1 cellular context compared by ENCODE assay signal in the genomic region with DNA sequence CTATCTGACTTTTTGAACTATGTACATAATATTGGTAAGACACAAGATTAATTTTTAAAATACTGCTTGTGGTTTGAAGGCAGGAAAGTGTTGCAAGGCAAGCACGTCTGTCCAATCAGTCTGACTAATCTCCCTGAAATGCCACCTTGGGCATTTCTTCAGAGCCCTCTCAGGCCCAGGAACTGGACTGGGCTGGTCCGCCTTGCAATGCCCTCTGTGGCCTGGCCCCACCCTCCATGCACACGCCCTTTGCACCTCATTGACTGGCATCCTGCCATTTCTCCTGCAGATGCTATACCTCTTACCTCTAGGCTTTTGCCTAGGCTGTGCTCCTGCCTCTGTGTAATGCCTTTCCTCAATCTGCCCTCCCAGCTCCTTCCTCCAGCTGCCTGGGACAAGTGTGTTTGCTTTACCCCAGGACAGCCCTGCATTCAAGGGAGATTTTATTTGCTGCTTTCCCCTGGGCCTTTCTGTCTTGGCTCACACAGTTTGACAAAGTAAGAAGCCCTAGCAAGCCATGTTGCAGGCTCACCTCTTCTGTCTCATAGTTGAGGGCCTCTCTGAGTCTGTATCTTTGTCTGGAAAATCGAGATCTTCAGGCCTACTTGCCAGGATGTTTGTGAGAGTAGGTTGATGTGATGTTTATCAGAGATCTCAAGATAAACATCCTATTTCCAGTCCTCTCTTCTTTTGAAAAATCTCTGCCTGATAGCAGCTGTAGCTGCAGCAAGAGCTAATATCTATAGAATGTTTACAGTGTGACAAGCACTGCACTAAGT.
TF ChIP-seq lines count a peak whose summit lies in the region.

No MANE protein-coding gene starts in this region.

TF ChIP-seq in H1, 55 proteins besides CTCF, POLR2A, EP300 and RAD21 (continued from another document):
- TF ChIP-seq, protein P1, sequence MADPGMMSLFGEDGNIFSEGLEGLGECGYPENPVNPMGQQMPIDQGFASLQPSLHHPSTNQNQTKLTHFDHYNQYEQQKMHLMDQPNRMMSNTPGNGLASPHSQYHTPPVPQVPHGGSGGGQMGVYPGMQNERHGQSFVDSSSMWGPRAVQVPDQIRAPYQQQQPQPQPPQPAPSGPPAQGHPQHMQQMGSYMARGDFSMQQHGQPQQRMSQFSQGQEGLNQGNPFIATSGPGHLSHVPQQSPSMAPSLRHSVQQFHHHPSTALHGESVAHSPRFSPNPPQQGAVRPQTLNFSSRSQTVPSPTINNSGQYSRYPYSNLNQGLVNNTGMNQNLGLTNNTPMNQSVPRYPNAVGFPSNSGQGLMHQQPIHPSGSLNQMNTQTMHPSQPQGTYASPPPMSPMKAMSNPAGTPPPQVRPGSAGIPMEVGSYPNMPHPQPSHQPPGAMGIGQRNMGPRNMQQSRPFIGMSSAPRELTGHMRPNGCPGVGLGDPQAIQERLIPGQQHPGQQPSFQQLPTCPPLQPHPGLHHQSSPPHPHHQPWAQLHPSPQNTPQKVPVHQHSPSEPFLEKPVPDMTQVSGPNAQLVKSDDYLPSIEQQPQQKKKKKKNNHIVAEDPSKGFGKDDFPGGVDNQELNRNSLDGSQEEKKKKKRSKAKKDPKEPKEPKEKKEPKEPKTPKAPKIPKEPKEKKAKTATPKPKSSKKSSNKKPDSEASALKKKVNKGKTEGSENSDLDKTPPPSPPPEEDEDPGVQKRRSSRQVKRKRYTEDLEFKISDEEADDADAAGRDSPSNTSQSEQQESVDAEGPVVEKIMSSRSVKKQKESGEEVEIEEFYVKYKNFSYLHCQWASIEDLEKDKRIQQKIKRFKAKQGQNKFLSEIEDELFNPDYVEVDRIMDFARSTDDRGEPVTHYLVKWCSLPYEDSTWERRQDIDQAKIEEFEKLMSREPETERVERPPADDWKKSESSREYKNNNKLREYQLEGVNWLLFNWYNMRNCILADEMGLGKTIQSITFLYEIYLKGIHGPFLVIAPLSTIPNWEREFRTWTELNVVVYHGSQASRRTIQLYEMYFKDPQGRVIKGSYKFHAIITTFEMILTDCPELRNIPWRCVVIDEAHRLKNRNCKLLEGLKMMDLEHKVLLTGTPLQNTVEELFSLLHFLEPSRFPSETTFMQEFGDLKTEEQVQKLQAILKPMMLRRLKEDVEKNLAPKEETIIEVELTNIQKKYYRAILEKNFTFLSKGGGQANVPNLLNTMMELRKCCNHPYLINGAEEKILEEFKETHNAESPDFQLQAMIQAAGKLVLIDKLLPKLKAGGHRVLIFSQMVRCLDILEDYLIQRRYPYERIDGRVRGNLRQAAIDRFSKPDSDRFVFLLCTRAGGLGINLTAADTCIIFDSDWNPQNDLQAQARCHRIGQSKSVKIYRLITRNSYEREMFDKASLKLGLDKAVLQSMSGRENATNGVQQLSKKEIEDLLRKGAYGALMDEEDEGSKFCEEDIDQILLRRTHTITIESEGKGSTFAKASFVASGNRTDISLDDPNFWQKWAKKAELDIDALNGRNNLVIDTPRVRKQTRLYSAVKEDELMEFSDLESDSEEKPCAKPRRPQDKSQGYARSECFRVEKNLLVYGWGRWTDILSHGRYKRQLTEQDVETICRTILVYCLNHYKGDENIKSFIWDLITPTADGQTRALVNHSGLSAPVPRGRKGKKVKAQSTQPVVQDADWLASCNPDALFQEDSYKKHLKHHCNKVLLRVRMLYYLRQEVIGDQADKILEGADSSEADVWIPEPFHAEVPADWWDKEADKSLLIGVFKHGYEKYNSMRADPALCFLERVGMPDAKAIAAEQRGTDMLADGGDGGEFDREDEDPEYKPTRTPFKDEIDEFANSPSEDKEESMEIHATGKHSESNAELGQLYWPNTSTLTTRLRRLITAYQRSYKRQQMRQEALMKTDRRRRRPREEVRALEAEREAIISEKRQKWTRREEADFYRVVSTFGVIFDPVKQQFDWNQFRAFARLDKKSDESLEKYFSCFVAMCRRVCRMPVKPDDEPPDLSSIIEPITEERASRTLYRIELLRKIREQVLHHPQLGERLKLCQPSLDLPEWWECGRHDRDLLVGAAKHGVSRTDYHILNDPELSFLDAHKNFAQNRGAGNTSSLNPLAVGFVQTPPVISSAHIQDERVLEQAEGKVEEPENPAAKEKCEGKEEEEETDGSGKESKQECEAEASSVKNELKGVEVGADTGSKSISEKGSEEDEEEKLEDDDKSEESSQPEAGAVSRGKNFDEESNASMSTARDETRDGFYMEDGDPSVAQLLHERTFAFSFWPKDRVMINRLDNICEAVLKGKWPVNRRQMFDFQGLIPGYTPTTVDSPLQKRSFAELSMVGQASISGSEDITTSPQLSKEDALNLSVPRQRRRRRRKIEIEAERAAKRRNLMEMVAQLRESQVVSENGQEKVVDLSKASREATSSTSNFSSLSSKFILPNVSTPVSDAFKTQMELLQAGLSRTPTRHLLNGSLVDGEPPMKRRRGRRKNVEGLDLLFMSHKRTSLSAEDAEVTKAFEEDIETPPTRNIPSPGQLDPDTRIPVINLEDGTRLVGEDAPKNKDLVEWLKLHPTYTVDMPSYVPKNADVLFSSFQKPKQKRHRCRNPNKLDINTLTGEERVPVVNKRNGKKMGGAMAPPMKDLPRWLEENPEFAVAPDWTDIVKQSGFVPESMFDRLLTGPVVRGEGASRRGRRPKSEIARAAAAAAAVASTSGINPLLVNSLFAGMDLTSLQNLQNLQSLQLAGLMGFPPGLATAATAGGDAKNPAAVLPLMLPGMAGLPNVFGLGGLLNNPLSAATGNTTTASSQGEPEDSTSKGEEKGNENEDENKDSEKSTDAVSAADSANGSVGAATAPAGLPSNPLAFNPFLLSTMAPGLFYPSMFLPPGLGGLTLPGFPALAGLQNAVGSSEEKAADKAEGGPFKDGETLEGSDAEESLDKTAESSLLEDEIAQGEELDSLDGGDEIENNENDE (IDR thresholded peaks at IDR 0.05; ENCODE audit: insufficient replicate concordance, low read length) = no peak
- no peak for TF ChIP-seq BRCA1 (IDR thresholded peaks at IDR 0.05; ENCODE audit: low read depth, low read length)
- no peak for TF ChIP-seq RBBP5 (IDR thresholded peaks at IDR 0.05; ENCODE audit: borderline replicate concordance, low read depth, low read length)
- TF ChIP-seq, protein P2, sequence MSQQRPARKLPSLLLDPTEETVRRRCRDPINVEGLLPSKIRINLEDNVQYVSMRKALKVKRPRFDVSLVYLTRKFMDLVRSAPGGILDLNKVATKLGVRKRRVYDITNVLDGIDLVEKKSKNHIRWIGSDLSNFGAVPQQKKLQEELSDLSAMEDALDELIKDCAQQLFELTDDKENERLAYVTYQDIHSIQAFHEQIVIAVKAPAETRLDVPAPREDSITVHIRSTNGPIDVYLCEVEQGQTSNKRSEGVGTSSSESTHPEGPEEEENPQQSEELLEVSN (IDR thresholded peaks at IDR 0.05) = no peak
- TF ChIP-seq TEAD4 (IDR thresholded peaks at IDR 0.05; ENCODE audit: low read depth, low read length) = no peak
- no peak for TF ChIP-seq SIRT6 (IDR thresholded peaks at IDR 0.05; ENCODE audit: low read length)
- TF ChIP-seq, protein P3, sequence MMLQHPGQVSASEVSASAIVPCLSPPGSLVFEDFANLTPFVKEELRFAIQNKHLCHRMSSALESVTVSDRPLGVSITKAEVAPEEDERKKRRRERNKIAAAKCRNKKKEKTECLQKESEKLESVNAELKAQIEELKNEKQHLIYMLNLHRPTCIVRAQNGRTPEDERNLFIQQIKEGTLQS (IDR thresholded peaks at IDR 0.05; ENCODE audit: insufficient read depth, low read depth, low read length) = no peak
- TF ChIP-seq ASH2L (IDR thresholded peaks at IDR 0.05; ENCODE audit: low read length) = no peak
TF ChIP-seq in H1: peak in this region for 0.
